In genomic region chr1:90114521-90115141, GRCh38 we compare ENCODE assay signal across 10 cellular contexts.
DNase-seq lines count a peak whose midpoint lies in the region; ATAC-seq and TF ChIP-seq lines count a peak whose summit lies in the region.
"Had no signal": no experiment of that assay in that cellular context is flagged by ENCODE, and none has a peak within 500 bp of the region (broad histone marks: within the 10 kb centered on the region; RNA-seq: fewer than 3 reads in every experiment).

No MANE protein-coding gene starts in this region.

- no peak overlapping the region for H2AFZ ChIP-seq in DND-41 (ENCODE audit: low read depth, low read length)
- H2AFZ ChIP-seq in OCI-LY3 (ENCODE audit: low read depth, low read length) = no peak overlapping the region
- no peak overlapping the region for H2AFZ ChIP-seq in osteoblast (ENCODE audit: low read length)

- no peak for DNase-seq in DND-41
- peak; percentile 70 for DNase-seq in KBM-7
- DNase-seq in endodermal cell = no peak
- no peak for DNase-seq in osteoblast (ENCODE audit: insufficient read length, low spot score, missing footprints)
- DNase-seq: activated B cell treated with CpG ODN at 0.5 μM for 24 hours had no signal

- H3K4me2 ChIP-seq in DND-41 (ENCODE audit: insufficient read depth, low read length) = no peak overlapping the region
- no peak overlapping the region for H3K4me2 ChIP-seq in OCI-LY3 (ENCODE audit: low read length)
- no peak overlapping the region for H3K4me2 ChIP-seq in osteoblast (ENCODE audit: insufficient read depth, low read length)

- in situ Hi-C loops in KBM-7 (cut with MboI; ENCODE audit: low pct_unique_long_range_greater_than_20kb, low sequenced_read_pairs) = no loop called here

- no peaks in the 10 kb centered on the region for H3K4me1 Mint-ChIP-seq in endodermal cell
- H3K4me1 Mint-ChIP-seq: activated B cell treated with CpG ODN at 0.5 μM for 24 hours had no signal

- H3K4me3 ChIP-seq in DND-41 (ENCODE audit: low read depth in 1 of 2, low read length in 2 of 2) (no peak overlapping the region), OCI-LY3 (ENCODE audit: low read length) (no peak overlapping the region), endodermal cell (ENCODE audit: low read length) (no peak overlapping the region), osteoblast (ENCODE audit: insufficient read depth, low read length) (no peak overlapping the region), gastroesophageal sphincter (no peak overlapping the region)
- H3K4me3 ChIP-seq: skin epidermis had no signal

- H3K27me3 ChIP-seq in DND-41 (ENCODE audit: insufficient read depth, low read length, poor library complexity) = no peaks in the 10 kb centered on the region
- H3K27me3 ChIP-seq in OCI-LY3 (ENCODE audit: low read depth, low read length) = peaks cover 14% of the 10 kb centered on the region
- H3K27me3 ChIP-seq in endodermal cell (ENCODE audit: control insufficient read depth, insufficient read depth, low read length, poor library complexity, severe bottlenecking) = no peaks in the 10 kb centered on the region
- no peaks in the 10 kb centered on the region for H3K27me3 ChIP-seq in osteoblast (ENCODE audit: insufficient read depth, low read length)
- peaks cover 20% of the 10 kb centered on the region for H3K27me3 ChIP-seq in gastroesophageal sphincter

- TF ChIP-seq POLR2A in gastroesophageal sphincter (IDR thresholded peaks at IDR 0.05) = no peak

- peak; percentile 84 for TF ChIP-seq CTCF in DND-41 (IDR thresholded peaks at IDR 0.05; ENCODE audit: borderline replicate concordance, extremely low read depth, low read length, poor library complexity, severe bottlenecking)
- peak; percentile 78 for TF ChIP-seq CTCF in OCI-LY3 (IDR thresholded peaks at IDR 0.05; ENCODE audit: low read depth, low read length)
- peak; percentile 88 for TF ChIP-seq CTCF in endodermal cell (conservative IDR thresholded peaks at IDR 0.05)
- TF ChIP-seq CTCF in osteoblast (IDR thresholded peaks at IDR 0.05; ENCODE audit: extremely low read depth, low read depth, low read length) = peak; percentile 65
- TF ChIP-seq CTCF in gastroesophageal sphincter (IDR thresholded peaks at IDR 0.05) = peak in 2 of 4 experiments; percentile 24 to 46

- no peaks in the 10 kb centered on the region for H3K36me3 Mint-ChIP-seq in endodermal cell (ENCODE audit: low read depth)

- no peak overlapping the region for H3K4me3 Mint-ChIP-seq in endodermal cell
- H3K4me3 Mint-ChIP-seq: activated B cell treated with CpG ODN at 0.5 μM for 24 hours had no signal

- ATAC-seq in DND-41 (ENCODE audit: insufficient read depth, low read depth) (peak; percentile 71; the same call in 2 of the 3 replicates), GM21576 (IDR thresholded peaks at IDR 0.05; ENCODE audit: unreplicated experiment) (no peak), gastroesophageal sphincter (no peak), HG03097 (IDR thresholded peaks at IDR 0.05; ENCODE audit: low FRiP score, unreplicated experiment) (no peak)

- H4K20me1 ChIP-seq in DND-41 (ENCODE audit: insufficient read depth, low read length) (no peaks in the 10 kb centered on the region), OCI-LY3 (ENCODE audit: insufficient read depth, low read length) (no peaks in the 10 kb centered on the region), osteoblast (ENCODE audit: insufficient read depth, low read length) (no peaks in the 10 kb centered on the region)

- no peaks in the 10 kb centered on the region for H3K36me3 ChIP-seq in DND-41 (ENCODE audit: insufficient read depth, low read length)
- no peaks in the 10 kb centered on the region for H3K36me3 ChIP-seq in OCI-LY3 (replicated peaks; ENCODE audit: low read depth, low read length)
- H3K36me3 ChIP-seq in endodermal cell (ENCODE audit: control insufficient read depth, insufficient read depth, low read length) = no peaks in the 10 kb centered on the region
- no peaks in the 10 kb centered on the region for H3K36me3 ChIP-seq in osteoblast (ENCODE audit: insufficient read depth, low read length)
- no peaks in the 10 kb centered on the region for H3K36me3 ChIP-seq in gastroesophageal sphincter

- TF ChIP-seq EP300 in gastroesophageal sphincter (IDR thresholded peaks at IDR 0.05) = no peak

- no peaks in the 10 kb centered on the region for H3K9me3 Mint-ChIP-seq in endodermal cell

- whole genome bisulfite sequencing in endodermal cell (ENCODE audit: insufficient coverage in 1 of 2, insufficient read length in 1 of 2), 2 experiments = 0% methylated on average over 1 of the region's 3 CpGs
- WGBS in gastroesophageal sphincter (ENCODE audit: low coverage in 1 of 2), 2 donors = 16 to 21% methylated on average over 3 of the region's 3 CpGs

- no peaks in the 10 kb centered on the region for H3K27me3 Mint-ChIP-seq in endodermal cell (ENCODE audit: insufficient read depth)

- H3K4me1 ChIP-seq in DND-41 (ENCODE audit: insufficient read depth, low read length) = no peaks in the 10 kb centered on the region
- H3K4me1 ChIP-seq in OCI-LY3 (ENCODE audit: low read length) = no peaks in the 10 kb centered on the region
- no peaks in the 10 kb centered on the region for H3K4me1 ChIP-seq in endodermal cell (ENCODE audit: control insufficient read depth, insufficient read depth, low read length)
- no peaks in the 10 kb centered on the region for H3K4me1 ChIP-seq in osteoblast (ENCODE audit: insufficient read depth, low read length)
- H3K4me1 ChIP-seq in gastroesophageal sphincter = no peaks in the 10 kb centered on the region

- H3K9me3 ChIP-seq in DND-41 (ENCODE audit: insufficient read depth, low read length, severe bottlenecking) (no peaks in the 10 kb centered on the region), OCI-LY3 (ENCODE audit: insufficient read depth, low read length) (no peaks in the 10 kb centered on the region), endodermal cell (ENCODE audit: control insufficient read depth, low read length) (peaks cover 3% of the 10 kb centered on the region), osteoblast (ENCODE audit: low read depth, low read length) (no peaks in the 10 kb centered on the region), gastroesophageal sphincter (peaks cover 0 to 3% (median 0%) of the 10 kb centered on the region in 3 donors)

- no peak overlapping the region for H3K27ac Mint-ChIP-seq in endodermal cell
- H3K27ac Mint-ChIP-seq: activated B cell treated with CpG ODN at 0.5 μM for 24 hours had no signal

- H3K9ac ChIP-seq in DND-41 (ENCODE audit: low read depth, low read length) (no peak overlapping the region), OCI-LY3 (ENCODE audit: low read length) (no peak overlapping the region), endodermal cell (ENCODE audit: extremely low read depth, low read length, poor library complexity, severe bottlenecking) (no peak overlapping the region)

- H3K27ac ChIP-seq in DND-41 (ENCODE audit: low read length) = no peak overlapping the region
- H3K27ac ChIP-seq in OCI-LY3 (ENCODE audit: low read length) = no peak overlapping the region
- H3K27ac ChIP-seq in endodermal cell (ENCODE audit: low read depth, low read length) = no peak overlapping the region
- no peak overlapping the region for H3K27ac ChIP-seq in osteoblast (ENCODE audit: low read depth, low read length)
- H3K27ac ChIP-seq in gastroesophageal sphincter = no peak overlapping the region
- H3K27ac ChIP-seq: skin epidermis had no signal

- H3K79me2 ChIP-seq in DND-41 (ENCODE audit: insufficient read depth, low read length) (no peaks in the 10 kb centered on the region), OCI-LY3 (ENCODE audit: low read length) (no peaks in the 10 kb centered on the region), osteoblast (ENCODE audit: insufficient read depth, low read length) (no peaks in the 10 kb centered on the region)
